Comparison of ENCODE assay signal across 14 cellular contexts in the genomic region with DNA sequence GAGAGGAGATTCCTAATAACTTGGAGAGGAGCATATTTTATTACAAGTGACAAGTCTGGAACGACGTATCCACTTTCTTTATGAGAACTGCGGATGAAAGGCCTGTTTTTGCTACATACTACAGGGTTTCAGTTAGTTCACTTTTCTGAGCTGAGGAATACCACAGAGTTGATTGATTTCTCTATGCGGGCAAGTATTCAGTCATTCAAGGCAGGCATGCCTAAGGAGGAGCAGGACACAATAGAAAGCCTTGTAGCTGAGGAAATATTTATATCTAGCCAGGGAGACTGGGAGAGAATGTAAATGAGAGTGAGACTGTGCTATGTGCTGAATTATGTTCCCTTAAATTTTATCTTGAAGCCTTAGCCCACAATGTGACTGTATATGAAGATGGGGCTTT.
A peak's percentile ranks its signal among the peaks of the same experiment; 100 is the strongest.
DNase-seq lines count a peak whose midpoint lies in the region; ATAC-seq and TF ChIP-seq lines count a peak whose summit lies in the region.
"Had no signal": no experiment of that assay in that cellular context is flagged by ENCODE, and none has a peak within 500 bp of the region (broad histone marks: within the 10 kb centered on the region; RNA-seq: fewer than 3 reads in every experiment).

No MANE protein-coding gene starts in this region.

- CTCF ChIA-PET in mammary epithelial cell (lab: Charles Lee; ENCODE audit: low non-redundant PET) = no interaction called here

- no peak for ATAC-seq in left lung

- no peaks in the 10 kb centered on the region for H3F3A ChIP-seq in neural progenitor cell (ENCODE audit: low read depth)

- H3K9me3 Mint-ChIP-seq in neural progenitor cell = no peaks in the 10 kb centered on the region

- peaks cover 3% of the 10 kb centered on the region for H3K27me3 Mint-ChIP-seq in neural progenitor cell (ENCODE audit: insufficient read depth, low read depth)

- H3K4me1 Mint-ChIP-seq in neural progenitor cell = peaks cover 6% of the 10 kb centered on the region

- intact Hi-C loops in mammary epithelial cell (cut with micrococcal nuclease) = no loop called here
- intact Hi-C loops in breast epithelium (cut with DNase I; ENCODE audit: low total_unique reads) = no loop called here
- intact Hi-C loops in left lung (cut with DNase I) = no loop called here
- intact Hi-C loops in testis (cut with DNase I; ENCODE audit: low total_unique reads) = no loop called here

- no peaks in the 10 kb centered on the region for H3K36me3 ChIP-seq in mammary epithelial cell (ENCODE audit: insufficient read depth, low read length)
- H3K36me3 ChIP-seq in breast epithelium = no peaks in the 10 kb centered on the region
- H3K36me3 ChIP-seq in neural progenitor cell = no peaks in the 10 kb centered on the region
- no peaks in the 10 kb centered on the region for H3K36me3 ChIP-seq in left lung
- no peaks in the 10 kb centered on the region for H3K36me3 ChIP-seq in testis (ENCODE audit: low read depth, missing control alignments)
- H3K36me3 ChIP-seq: BLaER1, HAP-1 had no signal

- no peak overlapping the region for H3K9ac ChIP-seq in mammary epithelial cell (ENCODE audit: insufficient read depth, low read length)
- no peak overlapping the region for H3K9ac ChIP-seq in neural progenitor cell
- H3K9ac ChIP-seq: BLaER1 had no signal

- in situ Hi-C loops in mammary epithelial cell (cut with MboI; ENCODE audit: low sequenced_read_pairs in 2 of 2) = no loop called here

- H3K4me2 ChIP-seq in mammary epithelial cell (ENCODE audit: insufficient read depth, low read depth, low read length) (no peak overlapping the region), neural progenitor cell (no peak overlapping the region)
- H3K4me2 ChIP-seq: BLaER1 had no signal

- TF ChIP-seq CTCF in mammary epithelial cell (conservative IDR thresholded peaks at IDR 0.05 in 1 of 2, IDR thresholded peaks at IDR 0.05 in 1 of 2; ENCODE audit: extremely low read depth in 1 of 2, insufficient read depth in 1 of 2, low read depth in 1 of 2, low read length in 2 of 2) (no peak), breast epithelium (IDR thresholded peaks at IDR 0.05) (no peak), neural progenitor cell (IDR thresholded peaks at IDR 0.05) (no peak), left lung (IDR thresholded peaks at IDR 0.05) (no peak), testis (IDR thresholded peaks at IDR 0.05) (no peak)

- H3K27me3 ChIP-seq in mammary epithelial cell (ENCODE audit: insufficient read depth, low read length) (no peaks in the 10 kb centered on the region), breast epithelium (no peaks in the 10 kb centered on the region), neural progenitor cell (no peaks in the 10 kb centered on the region), left lung (no peaks in the 10 kb centered on the region), testis (no peaks in the 10 kb centered on the region)
- H3K27me3 ChIP-seq: BLaER1 had no signal

- H4K20me1 ChIP-seq in mammary epithelial cell (ENCODE audit: insufficient read depth, low read length) (no peaks in the 10 kb centered on the region), neural progenitor cell (ENCODE audit: low read depth) (no peaks in the 10 kb centered on the region)
- H4K20me1 ChIP-seq: BLaER1 had no signal

- H3K36me3 Mint-ChIP-seq in neural progenitor cell = no peaks in the 10 kb centered on the region

- 96% methylated on average over 4 of the region's 4 CpGs for WGBS in mammary epithelial cell (ENCODE audit: low coverage, missing lambda C conversion rate)
- WGBS in testis, 2 donors = 92% methylated on average over 4 of the region's 4 CpGs

- no peak overlapping the region for H2AFZ ChIP-seq in mammary epithelial cell (ENCODE audit: low read depth, low read length)
- H2AFZ ChIP-seq in neural progenitor cell (replicated peaks) = no peak overlapping the region

- DNase-seq in mammary epithelial cell (peak; percentile 24), breast epithelium (ENCODE audit: low spot score in 2 of 2) (no peak), foreskin melanocyte (peak; percentile 56), neural progenitor cell (ENCODE audit: low spot score) (no peak), left lung (no peak), testis (no peak), NCI-H1436 (lab: John Stamatoyannopoulos, UW) (no peak)
- DNase-seq: 8988T, AML-193, Calu3, DMS 273 treated with DMSO at 0.1 percent for 48 hours, GOT3 had no signal

- H3K27ac Mint-ChIP-seq in neural progenitor cell = peak overlapping the region; percentile 65

- no peak for TF ChIP-seq POLR2A in breast epithelium (IDR thresholded peaks at IDR 0.05)
- TF ChIP-seq POLR2A in testis (IDR thresholded peaks at IDR 0.05) = no peak

- H3K4me1 ChIP-seq in mammary epithelial cell (ENCODE audit: insufficient read depth, low read length) = peaks cover 5% of the 10 kb centered on the region
- no peaks in the 10 kb centered on the region for H3K4me1 ChIP-seq in breast epithelium
- H3K4me1 ChIP-seq in neural progenitor cell = no peaks in the 10 kb centered on the region
- H3K4me1 ChIP-seq in left lung = no peaks in the 10 kb centered on the region
- no peaks in the 10 kb centered on the region for H3K4me1 ChIP-seq in testis
- H3K4me1 ChIP-seq: BLaER1, HAP-1 had no signal

- dilution Hi-C loops in mammary epithelial cell (cut with HindIII; ENCODE audit: low sequenced_read_pairs) = no loop called here

- no peaks in the 10 kb centered on the region for H3K79me2 ChIP-seq in mammary epithelial cell (ENCODE audit: insufficient read depth, low read length)
- H3K79me2 ChIP-seq in neural progenitor cell (ENCODE audit: low read depth) = no peaks in the 10 kb centered on the region

- no TSS peak for BruUV-seq in mammary epithelial cell (replicated peaks; lab: Mats Ljungman, UMichigan)

- H3K4me3 Mint-ChIP-seq in neural progenitor cell = no peak overlapping the region

- H3K4me3 ChIP-seq in mammary epithelial cell (replicated peaks in 1 of 3; ENCODE audit: insufficient read depth in 1 of 3, low read depth in 2 of 3, low read length in 3 of 3) (no peak overlapping the region), breast epithelium (no peak overlapping the region), neural progenitor cell (no peak overlapping the region), left lung (no peak overlapping the region), testis (no peak overlapping the region)
- H3K4me3 ChIP-seq: BLaER1, HAP-1 had no signal

- no peaks in the 10 kb centered on the region for H3K9me3 ChIP-seq in mammary epithelial cell (replicated peaks; ENCODE audit: insufficient read depth, low read length)
- H3K9me3 ChIP-seq in breast epithelium = peaks cover 0 to 1% of the 10 kb centered on the region in 2 donors
- no peaks in the 10 kb centered on the region for H3K9me3 ChIP-seq in neural progenitor cell (ENCODE audit: low read depth)
- H3K9me3 ChIP-seq in left lung = no peaks in the 10 kb centered on the region
- no peaks in the 10 kb centered on the region for H3K9me3 ChIP-seq in testis
- H3K9me3 ChIP-seq: BLaER1, HAP-1 had no signal

- H3K27ac ChIP-seq in mammary epithelial cell (ENCODE audit: insufficient read depth, low read depth, low read length) = no peak overlapping the region
- H3K27ac ChIP-seq in breast epithelium = no peak overlapping the region
- H3K27ac ChIP-seq in neural progenitor cell = no peak overlapping the region
- no peak overlapping the region for H3K27ac ChIP-seq in left lung
- no peak overlapping the region for H3K27ac ChIP-seq in testis
- H3K27ac ChIP-seq: BLaER1 had no signal

Comparison
In these comparisons a context has a peak if more than half of its experiments do, and no peak if none do; other contexts are left out.
1. DNase-seq: peak in mammary epithelial cell (single experiment) and foreskin melanocyte (single experiment); none in breast epithelium (0 of 2), neural progenitor cell (single experiment), left lung (0 of 2), testis (single experiment) and NCI-H1436 (single experiment).